In the genomic region with DNA sequence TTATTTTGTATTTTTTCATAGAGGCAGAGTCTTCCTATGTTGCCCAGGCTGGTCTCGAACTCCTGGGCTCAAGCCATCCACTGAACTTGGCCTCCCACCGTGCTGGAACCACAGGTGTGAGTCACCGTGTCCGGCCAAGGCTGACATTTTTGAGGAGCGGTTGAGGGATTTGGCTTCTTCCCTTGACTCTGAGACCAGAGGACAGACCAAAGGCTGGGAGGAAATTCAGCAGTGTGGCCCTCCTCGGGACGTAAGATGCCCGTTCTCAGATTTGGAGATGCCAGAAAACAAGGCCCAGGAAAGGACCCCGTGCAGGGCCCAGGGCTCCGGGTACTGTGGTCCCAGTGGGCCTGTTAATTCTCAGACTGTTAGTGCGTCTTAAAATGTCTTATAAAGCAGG, we compare ENCODE assay signal across 13 cellular contexts.
"Had no signal": no experiment of that assay in that cellular context is flagged by ENCODE, and none has a peak within 500 bp of the region (broad histone marks: within the 10 kb centered on the region; RNA-seq: fewer than 3 reads in every experiment).

No MANE protein-coding gene starts in this region.

- DNase-seq: activated CD4-positive, alpha-beta T cell treated with anti-CD3 and anti-CD28 coated beads, Interleukin-2, amount 10 ng/mL, durations not matched to agents 24 days and 14 days; activated CD4-positive, CD25-positive, alpha-beta regulatory T cell; activated CD8-positive, alpha-beta T cell treated with anti-CD3 and anti-CD28 coated beads, Interleukin-2, amount 10 ng/mL, durations not matched to agents 7 days and 5 days; activated naive CD4-positive, alpha-beta T cell treated with anti-CD3 and anti-CD28 coated beads, Interleukin-2, amount 10 ng/mL, durations not matched to agents 7 days and 5 days; effector memory CD8-positive, alpha-beta T cell; foreskin melanocyte; left colon; midbrain; right lobe of liver; stimulated activated CD4-positive, alpha-beta T cell treated with anti-CD3 and anti-CD28 coated beads, Interleukin-1b, Interleukin-23, amount 100 ng/mL, for 48 hours; thyroid gland had no signal

- ATAC-seq: activated CD8-positive, alpha-beta T cell treated with anti-CD3 and anti-CD28 coated beads, Interleukin-2, amount 10 ng/mL, durations not matched to agents 7 days and 5 days; effector memory CD8-positive, alpha-beta T cell; left colon; right lobe of liver had no signal

- H3K4me1 ChIP-seq: right lobe of liver, thyroid gland, vagina had no signal

- H3K9me3 ChIP-seq: right lobe of liver, thyroid gland, vagina had no signal

- H3K27ac ChIP-seq: epithelial cell of prostate, right lobe of liver, thyroid gland, vagina had no signal

- H3K36me3 ChIP-seq: right lobe of liver, thyroid gland, vagina had no signal

- H3K27me3 ChIP-seq: right lobe of liver, thyroid gland, vagina had no signal

- H3K4me3 ChIP-seq: right lobe of liver, thyroid gland, vagina had no signal
